Comparison of ENCODE assay signal across 2 cellular contexts in the genomic region with DNA sequence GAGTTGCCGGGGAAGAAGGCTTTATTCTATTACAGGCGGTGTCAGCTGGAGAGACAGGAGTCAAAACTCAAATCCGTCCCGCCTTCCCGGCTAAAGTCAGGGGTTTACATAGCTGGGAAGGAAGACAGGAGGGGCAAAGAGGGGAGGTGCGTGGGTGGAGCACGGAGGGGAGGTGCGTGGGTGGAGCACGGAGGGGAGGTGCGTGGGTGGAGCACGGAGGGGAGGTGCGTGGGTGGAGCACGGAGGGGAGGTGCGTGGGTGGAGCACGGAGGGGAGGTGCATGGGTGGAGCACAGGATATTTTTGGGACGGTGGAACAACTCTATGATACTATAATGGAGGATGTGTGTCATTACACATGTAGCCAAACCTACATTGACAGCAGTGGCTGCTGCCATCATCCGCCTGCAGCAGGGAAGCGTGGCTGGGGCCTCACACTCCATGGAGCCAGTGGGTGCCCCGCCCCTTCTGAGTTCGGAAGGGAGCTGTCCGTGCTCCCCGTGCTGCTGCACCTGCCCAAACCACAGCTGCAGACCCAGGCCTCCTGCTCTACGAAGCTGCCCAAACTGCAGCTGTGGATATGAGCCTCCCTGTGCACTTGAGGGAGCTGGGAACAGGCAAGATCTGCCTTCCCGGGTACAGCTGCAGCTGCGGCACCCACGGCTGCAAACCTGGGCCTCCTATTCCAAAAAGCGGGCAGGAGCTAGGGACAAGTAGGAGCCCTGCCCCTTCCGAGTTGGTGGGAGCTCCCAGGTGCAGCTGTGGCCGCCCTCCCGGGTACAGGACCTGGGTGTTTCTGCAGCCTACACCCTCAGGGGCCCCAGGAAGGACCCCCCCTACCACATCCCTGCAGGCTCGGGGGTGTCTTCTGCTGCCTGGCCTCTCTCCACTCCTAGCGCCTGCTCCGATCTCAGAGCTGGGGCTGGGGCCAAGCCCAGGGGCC.
TF ChIP-seq lines count a peak whose summit lies in the region.

No MANE protein-coding gene starts in this region.

TF ChIP-seq in HepG2, 621 proteins besides CTCF, POLR2A, EP300 and RAD21 (continued from another document and continues in another):
- TF ChIP-seq, protein P1, sequence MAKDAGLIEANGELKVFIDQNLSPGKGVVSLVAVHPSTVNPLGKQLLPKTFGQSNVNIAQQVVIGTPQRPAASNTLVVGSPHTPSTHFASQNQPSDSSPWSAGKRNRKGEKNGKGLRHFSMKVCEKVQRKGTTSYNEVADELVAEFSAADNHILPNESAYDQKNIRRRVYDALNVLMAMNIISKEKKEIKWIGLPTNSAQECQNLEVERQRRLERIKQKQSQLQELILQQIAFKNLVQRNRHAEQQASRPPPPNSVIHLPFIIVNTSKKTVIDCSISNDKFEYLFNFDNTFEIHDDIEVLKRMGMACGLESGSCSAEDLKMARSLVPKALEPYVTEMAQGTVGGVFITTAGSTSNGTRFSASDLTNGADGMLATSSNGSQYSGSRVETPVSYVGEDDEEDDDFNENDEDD (CRISPR knock-in tag; IDR thresholded peaks at IDR 0.05; ENCODE audit: borderline replicate concordance): 0 out of 2 replicates have a peak, but pooled peaks have one; percentile 18
- TF ChIP-seq GABPB1 (CRISPR knock-in tag; IDR thresholded peaks at IDR 0.05) (peak; percentile 33), JUNB (CRISPR knock-in tag; IDR thresholded peaks at IDR 0.05; ENCODE audit: borderline replicate concordance) (no peak), ERF (CRISPR knock-in tag; IDR thresholded peaks at IDR 0.05) (peak; percentile 39; the same call in 1 of the 2 replicates), ZMYM4 (CRISPR knock-in tag; IDR thresholded peaks at IDR 0.05) (0 out of 2 replicates have a peak, but pooled peaks have one; percentile 6), DNMT1 (CRISPR knock-in tag; IDR thresholded peaks at IDR 0.05) (0 out of 2 replicates have a peak, but pooled peaks have one; percentile 68), ZNF547 (CRISPR knock-in tag; IDR thresholded peaks at IDR 0.05) (0 out of 2 replicates have a peak, but pooled peaks have one; percentile 38), HOXA5 (CRISPR knock-in tag; IDR thresholded peaks at IDR 0.05) (no peak), SAP130 (CRISPR knock-in tag; IDR thresholded peaks at IDR 0.05; ENCODE audit: low read depth) (peak; percentile 79), ZNF432 (CRISPR knock-in tag; IDR thresholded peaks at IDR 0.05; ENCODE audit: borderline replicate concordance) (no peak), MIER2 (CRISPR knock-in tag; IDR thresholded peaks at IDR 0.05) (peak; percentile 92), ZNF781 (CRISPR knock-in tag; IDR thresholded peaks at IDR 0.05; ENCODE audit: borderline replicate concordance, not compliant biosample characterization) (no peak), NFRKB (IDR thresholded peaks at IDR 0.05) (no peak), ZNF772 (CRISPR knock-in tag; IDR thresholded peaks at IDR 0.05) (no peak)
- TF ChIP-seq, protein P2, sequence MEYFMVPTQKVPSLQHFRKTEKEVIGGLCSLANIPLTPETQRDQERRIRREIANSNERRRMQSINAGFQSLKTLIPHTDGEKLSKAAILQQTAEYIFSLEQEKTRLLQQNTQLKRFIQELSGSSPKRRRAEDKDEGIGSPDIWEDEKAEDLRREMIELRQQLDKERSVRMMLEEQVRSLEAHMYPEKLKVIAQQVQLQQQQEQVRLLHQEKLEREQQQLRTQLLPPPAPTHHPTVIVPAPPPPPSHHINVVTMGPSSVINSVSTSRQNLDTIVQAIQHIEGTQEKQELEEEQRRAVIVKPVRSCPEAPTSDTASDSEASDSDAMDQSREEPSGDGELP (IDR thresholded peaks at IDR 0.05; ENCODE audit: borderline replicate concordance, low read depth): peak; percentile 15; the same call in 1 of the 2 replicates
- TF ChIP-seq, protein P3, sequence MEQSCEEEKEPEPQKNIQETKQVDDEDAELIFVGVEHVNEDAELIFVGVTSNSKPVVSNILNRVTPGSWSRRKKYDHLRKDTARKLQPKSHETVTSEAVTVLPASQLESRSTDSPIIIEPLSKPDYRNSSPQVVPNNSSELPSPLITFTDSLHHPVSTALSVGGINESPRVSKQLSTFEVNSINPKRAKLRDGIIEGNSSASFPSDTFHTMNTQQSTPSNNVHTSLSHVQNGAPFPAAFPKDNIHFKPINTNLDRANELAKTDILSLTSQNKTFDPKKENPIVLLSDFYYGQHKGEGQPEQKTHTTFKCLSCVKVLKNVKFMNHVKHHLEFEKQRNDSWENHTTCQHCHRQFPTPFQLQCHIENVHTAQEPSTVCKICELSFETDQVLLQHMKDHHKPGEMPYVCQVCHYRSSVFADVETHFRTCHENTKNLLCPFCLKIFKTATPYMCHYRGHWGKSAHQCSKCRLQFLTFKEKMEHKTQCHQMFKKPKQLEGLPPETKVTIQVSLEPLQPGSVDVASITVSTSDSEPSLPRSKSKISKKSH (CRISPR knock-in tag; IDR thresholded peaks at IDR 0.05; ENCODE audit: borderline replicate concordance): 0 out of 2 replicates have a peak, but pooled peaks have one; percentile 15
- TF ChIP-seq, protein P4, sequence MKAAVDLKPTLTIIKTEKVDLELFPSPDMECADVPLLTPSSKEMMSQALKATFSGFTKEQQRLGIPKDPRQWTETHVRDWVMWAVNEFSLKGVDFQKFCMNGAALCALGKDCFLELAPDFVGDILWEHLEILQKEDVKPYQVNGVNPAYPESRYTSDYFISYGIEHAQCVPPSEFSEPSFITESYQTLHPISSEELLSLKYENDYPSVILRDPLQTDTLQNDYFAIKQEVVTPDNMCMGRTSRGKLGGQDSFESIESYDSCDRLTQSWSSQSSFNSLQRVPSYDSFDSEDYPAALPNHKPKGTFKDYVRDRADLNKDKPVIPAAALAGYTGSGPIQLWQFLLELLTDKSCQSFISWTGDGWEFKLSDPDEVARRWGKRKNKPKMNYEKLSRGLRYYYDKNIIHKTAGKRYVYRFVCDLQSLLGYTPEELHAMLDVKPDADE (CRISPR knock-in tag; IDR thresholded peaks at IDR 0.05): no peak
- TF ChIP-seq, protein P5, sequence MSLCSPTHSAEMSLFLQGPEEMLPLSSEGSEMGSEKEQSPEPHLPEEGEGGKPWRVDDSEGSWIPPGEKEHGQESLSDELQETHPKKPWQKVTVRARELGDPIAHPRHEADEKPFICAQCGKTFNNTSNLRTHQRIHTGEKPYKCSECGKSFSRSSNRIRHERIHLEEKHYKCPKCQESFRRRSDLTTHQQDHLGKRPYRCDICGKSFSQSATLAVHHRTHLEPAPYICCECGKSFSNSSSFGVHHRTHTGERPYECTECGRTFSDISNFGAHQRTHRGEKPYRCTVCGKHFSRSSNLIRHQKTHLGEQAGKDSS (CRISPR knock-in tag; IDR thresholded peaks at IDR 0.05; ENCODE audit: borderline replicate concordance, low read depth): 0 out of 2 replicates have a peak, but pooled peaks have one; percentile 37
- TF ChIP-seq, protein P6, sequence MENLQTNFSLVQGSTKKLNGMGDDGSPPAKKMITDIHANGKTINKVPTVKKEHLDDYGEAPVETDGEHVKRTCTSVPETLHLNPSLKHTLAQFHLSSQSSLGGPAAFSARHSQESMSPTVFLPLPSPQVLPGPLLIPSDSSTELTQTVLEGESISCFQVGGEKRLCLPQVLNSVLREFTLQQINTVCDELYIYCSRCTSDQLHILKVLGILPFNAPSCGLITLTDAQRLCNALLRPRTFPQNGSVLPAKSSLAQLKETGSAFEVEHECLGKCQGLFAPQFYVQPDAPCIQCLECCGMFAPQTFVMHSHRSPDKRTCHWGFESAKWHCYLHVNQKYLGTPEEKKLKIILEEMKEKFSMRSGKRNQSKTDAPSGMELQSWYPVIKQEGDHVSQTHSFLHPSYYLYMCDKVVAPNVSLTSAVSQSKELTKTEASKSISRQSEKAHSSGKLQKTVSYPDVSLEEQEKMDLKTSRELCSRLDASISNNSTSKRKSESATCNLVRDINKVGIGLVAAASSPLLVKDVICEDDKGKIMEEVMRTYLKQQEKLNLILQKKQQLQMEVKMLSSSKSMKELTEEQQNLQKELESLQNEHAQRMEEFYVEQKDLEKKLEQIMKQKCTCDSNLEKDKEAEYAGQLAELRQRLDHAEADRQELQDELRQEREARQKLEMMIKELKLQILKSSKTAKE (CRISPR knock-in tag; IDR thresholded peaks at IDR 0.05; ENCODE audit: borderline replicate concordance): no peak

TF ChIP-seq in K562, 482 proteins besides CTCF, POLR2A, EP300 and RAD21 (continued from another document and continues in another):
- TF ChIP-seq ESRRA (IDR thresholded peaks at IDR 0.05; ENCODE audit: borderline replicate concordance, low read depth): peak; percentile 11; the same call in 1 of the 2 replicates
- peak in 1 of 2 experiments; percentile 80; a peak in 1 of 4 replicates for TF ChIP-seq RCOR1 (IDR thresholded peaks at IDR 0.05; ENCODE audit: borderline replicate concordance in 1 of 2, low read depth in 2 of 2, low read length in 2 of 2)
- TF ChIP-seq ZEB2 (IDR thresholded peaks at IDR 0.05): no peak
- 0 out of 2 replicates have a peak, but pooled peaks have one; percentile 45 for TF ChIP-seq MTA1 (IDR thresholded peaks at IDR 0.05; ENCODE audit: borderline replicate concordance)
- TF ChIP-seq, protein P7, sequence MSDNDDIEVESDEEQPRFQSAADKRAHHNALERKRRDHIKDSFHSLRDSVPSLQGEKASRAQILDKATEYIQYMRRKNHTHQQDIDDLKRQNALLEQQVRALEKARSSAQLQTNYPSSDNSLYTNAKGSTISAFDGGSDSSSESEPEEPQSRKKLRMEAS (CRISPR knock-in tag; IDR thresholded peaks at IDR 0.05): peak; percentile 68
- TF ChIP-seq, protein P8, sequence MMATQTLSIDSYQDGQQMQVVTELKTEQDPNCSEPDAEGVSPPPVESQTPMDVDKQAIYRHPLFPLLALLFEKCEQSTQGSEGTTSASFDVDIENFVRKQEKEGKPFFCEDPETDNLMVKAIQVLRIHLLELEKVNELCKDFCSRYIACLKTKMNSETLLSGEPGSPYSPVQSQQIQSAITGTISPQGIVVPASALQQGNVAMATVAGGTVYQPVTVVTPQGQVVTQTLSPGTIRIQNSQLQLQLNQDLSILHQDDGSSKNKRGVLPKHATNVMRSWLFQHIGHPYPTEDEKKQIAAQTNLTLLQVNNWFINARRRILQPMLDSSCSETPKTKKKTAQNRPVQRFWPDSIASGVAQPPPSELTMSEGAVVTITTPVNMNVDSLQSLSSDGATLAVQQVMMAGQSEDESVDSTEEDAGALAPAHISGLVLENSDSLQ (IDR thresholded peaks at IDR 0.05): peak; percentile 22; the same call in 1 of the 2 replicates
- TF ChIP-seq SAFB (IDR thresholded peaks at IDR 0.05; ENCODE audit: borderline replicate concordance, low read depth, low read length): peak; percentile 56; the same call in 1 of the 2 replicates
- TF ChIP-seq, protein P9, sequence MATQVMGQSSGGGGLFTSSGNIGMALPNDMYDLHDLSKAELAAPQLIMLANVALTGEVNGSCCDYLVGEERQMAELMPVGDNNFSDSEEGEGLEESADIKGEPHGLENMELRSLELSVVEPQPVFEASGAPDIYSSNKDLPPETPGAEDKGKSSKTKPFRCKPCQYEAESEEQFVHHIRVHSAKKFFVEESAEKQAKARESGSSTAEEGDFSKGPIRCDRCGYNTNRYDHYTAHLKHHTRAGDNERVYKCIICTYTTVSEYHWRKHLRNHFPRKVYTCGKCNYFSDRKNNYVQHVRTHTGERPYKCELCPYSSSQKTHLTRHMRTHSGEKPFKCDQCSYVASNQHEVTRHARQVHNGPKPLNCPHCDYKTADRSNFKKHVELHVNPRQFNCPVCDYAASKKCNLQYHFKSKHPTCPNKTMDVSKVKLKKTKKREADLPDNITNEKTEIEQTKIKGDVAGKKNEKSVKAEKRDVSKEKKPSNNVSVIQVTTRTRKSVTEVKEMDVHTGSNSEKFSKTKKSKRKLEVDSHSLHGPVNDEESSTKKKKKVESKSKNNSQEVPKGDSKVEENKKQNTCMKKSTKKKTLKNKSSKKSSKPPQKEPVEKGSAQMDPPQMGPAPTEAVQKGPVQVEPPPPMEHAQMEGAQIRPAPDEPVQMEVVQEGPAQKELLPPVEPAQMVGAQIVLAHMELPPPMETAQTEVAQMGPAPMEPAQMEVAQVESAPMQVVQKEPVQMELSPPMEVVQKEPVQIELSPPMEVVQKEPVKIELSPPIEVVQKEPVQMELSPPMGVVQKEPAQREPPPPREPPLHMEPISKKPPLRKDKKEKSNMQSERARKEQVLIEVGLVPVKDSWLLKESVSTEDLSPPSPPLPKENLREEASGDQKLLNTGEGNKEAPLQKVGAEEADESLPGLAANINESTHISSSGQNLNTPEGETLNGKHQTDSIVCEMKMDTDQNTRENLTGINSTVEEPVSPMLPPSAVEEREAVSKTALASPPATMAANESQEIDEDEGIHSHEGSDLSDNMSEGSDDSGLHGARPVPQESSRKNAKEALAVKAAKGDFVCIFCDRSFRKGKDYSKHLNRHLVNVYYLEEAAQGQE (CRISPR knock-in tag; IDR thresholded peaks at IDR 0.05; ENCODE audit: low read depth): peak; percentile 94
- no peak for TF ChIP-seq SMAD3 (CRISPR knock-in tag; conservative IDR thresholded peaks at IDR 0.05)
- TF ChIP-seq, protein P10, sequence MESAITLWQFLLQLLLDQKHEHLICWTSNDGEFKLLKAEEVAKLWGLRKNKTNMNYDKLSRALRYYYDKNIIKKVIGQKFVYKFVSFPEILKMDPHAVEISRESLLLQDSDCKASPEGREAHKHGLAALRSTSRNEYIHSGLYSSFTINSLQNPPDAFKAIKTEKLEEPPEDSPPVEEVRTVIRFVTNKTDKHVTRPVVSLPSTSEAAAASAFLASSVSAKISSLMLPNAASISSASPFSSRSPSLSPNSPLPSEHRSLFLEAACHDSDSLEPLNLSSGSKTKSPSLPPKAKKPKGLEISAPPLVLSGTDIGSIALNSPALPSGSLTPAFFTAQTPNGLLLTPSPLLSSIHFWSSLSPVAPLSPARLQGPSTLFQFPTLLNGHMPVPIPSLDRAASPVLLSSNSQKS (CRISPR knock-in tag; IDR thresholded peaks at IDR 0.05): no peak
- TF ChIP-seq, protein P11, sequence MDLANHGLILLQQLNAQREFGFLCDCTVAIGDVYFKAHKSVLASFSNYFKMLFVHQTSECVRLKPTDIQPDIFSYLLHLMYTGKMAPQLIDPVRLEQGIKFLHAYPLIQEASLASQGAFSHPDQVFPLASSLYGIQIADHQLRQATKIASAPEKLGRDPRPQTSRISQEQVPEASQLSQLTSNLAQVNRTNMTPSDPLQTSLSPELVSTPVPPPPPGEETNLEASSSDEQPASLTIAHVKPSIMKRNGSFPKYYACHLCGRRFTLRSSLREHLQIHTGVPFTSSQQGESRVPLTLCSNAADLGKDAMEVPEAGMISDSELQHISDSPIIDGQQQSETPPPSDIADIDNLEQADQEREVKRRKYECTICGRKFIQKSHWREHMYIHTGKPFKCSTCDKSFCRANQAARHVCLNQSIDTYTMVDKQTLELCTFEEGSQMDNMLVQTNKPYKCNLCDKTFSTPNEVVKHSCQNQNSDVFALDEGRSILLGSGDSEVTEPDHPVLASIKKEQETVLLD (IDR thresholded peaks at IDR 0.05): 0 out of 2 replicates have a peak, but pooled peaks have one; percentile 60
- peak; percentile 70; the same call in 1 of the 2 replicates for TF ChIP-seq MYC (IDR thresholded peaks at IDR 0.05; ENCODE audit: low read depth, low read length)
- TF ChIP-seq MYC (CRISPR knock-in tag; IDR thresholded peaks at IDR 0.05; ENCODE audit: borderline replicate concordance, low read depth): no peak
- TF ChIP-seq PHF8 (IDR thresholded peaks at IDR 0.05; ENCODE audit: borderline replicate concordance, low read length): no peak
- TF ChIP-seq FOXK2 (conservative IDR thresholded peaks at IDR 0.05 in 1 of 2, IDR thresholded peaks at IDR 0.05 in 1 of 2; ENCODE audit: low read depth in 2 of 2): peak; percentile 37 to 54; a peak in 2 of 4 replicates
- TF ChIP-seq, protein P4 (conservative IDR thresholded peaks at IDR 0.05; ENCODE audit: control insufficient read depth, low read depth, low read length): peak; percentile 59; the same call in 1 of the 2 replicates
- TF ChIP-seq SOX6 (IDR thresholded peaks at IDR 0.05): peak; percentile 27; the same call in 1 of the 2 replicates
- TF ChIP-seq SIX5 (IDR thresholded peaks at IDR 0.05; ENCODE audit: borderline replicate concordance in 1 of 2, insufficient read depth in 1 of 2, low read depth in 1 of 2, low read length in 2 of 2): no peak
